21 cellular contexts compared by ENCODE assay signal in genomic region chr7:80764132-80764531, GRCh38.
DNase-seq lines count a peak whose midpoint lies in the region; ATAC-seq, FAIRE-seq and TF ChIP-seq lines count a peak whose summit lies in the region.
"Had no signal": no experiment of that assay in that cellular context is flagged by ENCODE, and none has a peak within 500 bp of the region (broad histone marks: within the 10 kb centered on the region; RNA-seq: fewer than 3 reads in every experiment).

No MANE protein-coding gene starts in this region.

- peak; percentile 45 for DNase-seq in WERI-Rb-1
- DNase-seq in iPS-NIHi7 (ENCODE audit: extremely low spot score) = peak; percentile 44
- no peak for DNase-seq in KG1 (lab: John Stamatoyannopoulos, UW)
- DNase-seq in suprapubic skin (ENCODE audit: low spot score in 2 of 2) = no peak
- DNase-seq: activated T-cell treated with anti-CD3 and anti-CD28 coated beads for 4 hours; body of pancreas; foreskin fibroblast; GM23248; naive thymus-derived CD4-positive, alpha-beta T cell; NCI-H1436 treated with DMSO at 0.1 percent for 48 hours; NCI-H524 treated with DMSO at 0.1 percent for 48 hours; Peyer's patch had no signal

- ATAC-seq in GM21360 (IDR thresholded peaks at IDR 0.05; ENCODE audit: unreplicated experiment) (no peak), HG03196 (IDR thresholded peaks at IDR 0.05; ENCODE audit: unreplicated experiment) (no peak)
- ATAC-seq: activated naive CD4-positive, alpha-beta T cell treated with anti-CD3 and anti-CD28 coated beads, Interleukin-2, amount 50 U/mL, for 72 hours; body of pancreas; naive thymus-derived CD4-positive, alpha-beta T cell; stimulated activated memory B cell treated with anti-CD40 and anti-IgM and Interleukin-4, amounts not matched to agents 10 μg/mL and 1 μg/mL and 100 μg/mL, for 72 hours had no signal

- 7% methylated on average over 2 of the region's 2 CpGs for WGBS in HUES64
- WGBS in suprapubic skin = 92% methylated on average over 2 of the region's 2 CpGs

- H3K27ac ChIP-seq in HUES64 (ENCODE audit: low read depth, low read length) (peak overlapping the region; percentile 53; the same call in 1 of the 2 replicates), WERI-Rb-1 (no peak overlapping the region), suprapubic skin (no peak overlapping the region)
- H3K27ac ChIP-seq: body of pancreas, coronary artery, GM23248, Peyer's patch, tibial nerve had no signal

- FAIRE-seq in G401.6 (lab: Jason Lieb, UNC) = peak; percentile 95

- TF ChIP-seq EP300 in suprapubic skin (IDR thresholded peaks at IDR 0.05) = no peak

- H3K9ac ChIP-seq in HUES64 (ENCODE audit: low read depth, low read length) = no peak overlapping the region
- H3K9ac ChIP-seq: GM23248 had no signal

- H3K27me3 ChIP-seq in HUES64 (ENCODE audit: insufficient read depth, low read length) (0 out of 2 replicates have a peak, but pooled peaks cover 4% of the 10 kb centered on the region), WERI-Rb-1 (ENCODE audit: insufficient read depth, low read depth, severe bottlenecking) (no peaks in the 10 kb centered on the region), suprapubic skin (no peaks in the 10 kb centered on the region)
- H3K27me3 ChIP-seq: body of pancreas, Peyer's patch, tibial nerve had no signal

- TF ChIP-seq CTCF in WERI-Rb-1 (IDR thresholded peaks at IDR 0.05; ENCODE audit: low read depth, low read length) (no peak), suprapubic skin (IDR thresholded peaks at IDR 0.05) (no peak)

- peaks cover 48% of the 10 kb centered on the region for H3K4me1 ChIP-seq in HUES64 (ENCODE audit: insufficient read depth, low read length)
- H3K4me1 ChIP-seq in suprapubic skin = no peaks in the 10 kb centered on the region
- H3K4me1 ChIP-seq: body of pancreas, Peyer's patch had no signal

- no peak for TF ChIP-seq POLR2A in suprapubic skin (IDR thresholded peaks at IDR 0.05)

- H3K4me3 ChIP-seq in HUES64 (ENCODE audit: low read length) = no peak overlapping the region
- no peak overlapping the region for H3K4me3 ChIP-seq in WERI-Rb-1 (ENCODE audit: low read depth, low read length)
- H3K4me3 ChIP-seq in suprapubic skin = no peak overlapping the region
- H3K4me3 ChIP-seq: body of pancreas, coronary artery, GM23248, lung, Peyer's patch, tibial nerve had no signal

- H3K36me3 ChIP-seq in HUES64 (ENCODE audit: insufficient read depth, low read length) (no peaks in the 10 kb centered on the region), WERI-Rb-1 (no peaks in the 10 kb centered on the region), suprapubic skin (no peaks in the 10 kb centered on the region)
- H3K36me3 ChIP-seq: Peyer's patch, tibial nerve had no signal

- no peaks in the 10 kb centered on the region for H3K9me3 ChIP-seq in HUES64 (ENCODE audit: insufficient read depth, low read depth, low read length)
- H3K9me3 ChIP-seq in WERI-Rb-1 (ENCODE audit: severe bottlenecking) = no peaks in the 10 kb centered on the region
- no peaks in the 10 kb centered on the region for H3K9me3 ChIP-seq in suprapubic skin
- H3K9me3 ChIP-seq: body of pancreas, Peyer's patch, tibial nerve had no signal

Comparison
In these comparisons a context has a peak if more than half of its experiments do, and no peak if none do; other contexts are left out.
1. DNase-seq: peak in WERI-Rb-1 (single experiment) and iPS-NIHi7 (single experiment); none in KG1 (single experiment) and suprapubic skin (0 of 2).